Comparison of ENCODE assay signal across 8 cellular contexts in genomic region chr3:100073555-100074307, GRCh38. TPM values are rescaled to one million over a fixed set of nuclear protein-coding genes. Genes with fewer than 3 reads are reported as not detected.
DNase-seq lines count a peak whose midpoint lies in the region; ATAC-seq and TF ChIP-seq lines count a peak whose summit lies in the region.

No MANE protein-coding gene starts in this region.

- no peak for TF ChIP-seq CTCF in GM10266 (IDR thresholded peaks at IDR 0.05; ENCODE audit: control insufficient read depth, insufficient read depth, low read depth, missing control alignments)

- peak overlapping the region in 1 of 3 donors; percentile 3 for H3K27ac Mint-ChIP-seq in IgD-negative memory B cell

- H3K4me1 Mint-ChIP-seq in IgD-negative memory B cell: peaks cover 23 to 36% (median 31%) of the 10 kb centered on the region in 3 donors

- peak overlapping the region in 3 of 4 donors; percentile 36 to 86 (median 67) for H3K4me3 Mint-ChIP-seq in IgD-negative memory B cell

- H3K9ac ChIP-seq in subcutaneous abdominal adipose tissue (ENCODE audit: low read length in 5 of 5): peak overlapping the region in 4 of 5 donors; percentile 7 to 71 (median 44)

- H3K27me3 ChIP-seq in subcutaneous abdominal adipose tissue (ENCODE audit: control insufficient read depth in 5 of 5, insufficient read depth in 4 of 5, low read length in 5 of 5): no peaks in the 10 kb centered on the region

- peaks cover 0 to 58% (median 48%) of the 10 kb centered on the region in 5 donors for H3K4me1 ChIP-seq in subcutaneous abdominal adipose tissue (ENCODE audit: control insufficient read depth in 5 of 5, insufficient read depth in 5 of 5, low read length in 5 of 5)

- H3K36me3 ChIP-seq in subcutaneous abdominal adipose tissue (ENCODE audit: control insufficient read depth in 5 of 5, insufficient read depth in 5 of 5, low read length in 5 of 5): no peaks in the 10 kb centered on the region

- peaks cover 2% of the 10 kb centered on the region for H3K36me3 Mint-ChIP-seq in IgD-negative memory B cell

- no peaks in the 10 kb centered on the region for H3K9me3 ChIP-seq in subcutaneous abdominal adipose tissue (ENCODE audit: control insufficient read depth in 5 of 5, low read length in 5 of 5)

- H3K27ac ChIP-seq in angular gyrus (ENCODE audit: low read depth, low read length) (peak overlapping the region; percentile 72), subcutaneous abdominal adipose tissue (ENCODE audit: low read depth, low read length) (peak overlapping the region; percentile 76)

- H3K27me3 Mint-ChIP-seq in IgD-negative memory B cell: no peaks in the 10 kb centered on the region

- peaks cover 0 to 2% (median 0%) of the 10 kb centered on the region in 3 donors for H3K9me3 Mint-ChIP-seq in IgD-negative memory B cell

- peak overlapping the region; percentile 6 to 45 (median 21) for H3K4me3 ChIP-seq in subcutaneous abdominal adipose tissue (ENCODE audit: low read depth in 1 of 5, low read length in 5 of 5)

- ATAC-seq in GM18868 (IDR thresholded peaks at IDR 0.05; ENCODE audit: unreplicated experiment): no peak
- ATAC-seq in GM18873 (IDR thresholded peaks at IDR 0.05; ENCODE audit: low FRiP score, unreplicated experiment): no peak

- DNase-seq in GM10266 (ENCODE audit: extremely low spot score): peak; percentile 16
- peak; percentile 97 for DNase-seq in iris pigment epithelial cell (ENCODE audit: low read depth)
- no peak for DNase-seq in NCI-H524 (lab: John Stamatoyannopoulos, UW)

RNA-seq across cellular contexts. Expression of gene FILIP1L, which starts 40.6 kb away (rescaled TPM):
- 1.1 TPM for polyA plus RNA-seq in IgD-negative memory B cell

Comparison
In these comparisons a context has a peak if more than half of its experiments do, and no peak if none do; other contexts are left out.
1. DNase-seq: peak in GM10266 (single experiment) and iris pigment epithelial cell (single experiment); none in NCI-H524 (0 of 2).